Comparison of ENCODE assay signal across 2 cellular contexts in the genomic region with DNA sequence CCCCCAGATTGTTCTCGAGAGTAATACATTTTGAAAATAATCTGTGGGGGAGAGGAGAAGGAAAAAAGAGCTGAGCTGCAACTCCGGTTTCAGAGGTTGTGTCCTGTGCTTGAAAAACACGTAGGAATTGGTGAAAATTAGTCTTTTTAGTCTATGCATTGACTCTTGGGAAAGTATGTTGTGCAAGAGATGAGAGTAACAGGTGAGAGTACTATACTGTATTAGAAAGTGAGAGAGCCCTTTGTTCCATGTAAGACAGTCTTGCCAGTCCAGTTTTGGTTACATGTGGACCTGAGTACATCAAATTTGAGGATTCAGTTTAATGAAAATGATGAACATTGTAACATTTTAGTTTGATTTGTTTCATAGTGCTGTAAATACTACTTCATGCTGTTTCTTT.
TF ChIP-seq lines count a peak whose summit lies in the region.

No MANE protein-coding gene starts in this region.

TF ChIP-seq in IMR-90, 13 proteins besides CTCF, POLR2A, EP300 and RAD21:
- TF ChIP-seq NFE2L2 (IDR thresholded peaks at IDR 0.05; ENCODE audit: low read depth, low read length), result no peak
- no peak for TF ChIP-seq RFX5 (IDR thresholded peaks at IDR 0.05; ENCODE audit: low read depth, low read length)
- peak; percentile 19; the same call in 1 of the 2 replicates for TF ChIP-seq CEBPB (IDR thresholded peaks at IDR 0.05; ENCODE audit: low read depth, low read length)
- TF ChIP-seq SMC3 (IDR thresholded peaks at IDR 0.05; ENCODE audit: low read depth, low read length), result no peak

TF ChIP-seq in H1, 55 proteins besides CTCF, POLR2A, EP300 and RAD21:
- no peak for TF ChIP-seq CHD2 (IDR thresholded peaks at IDR 0.05; ENCODE audit: low read length)
- 0 out of 2 replicates have a peak, but pooled peaks have one; percentile 20 for TF ChIP-seq CEBPB (IDR thresholded peaks at IDR 0.05; ENCODE audit: low read depth, low read length)
